In genomic region chr14:80275208-80275850, GRCh38 we compare ENCODE assay signal across 17 cellular contexts.
DNase-seq lines count a peak whose midpoint lies in the region; ATAC-seq and TF ChIP-seq lines count a peak whose summit lies in the region.
"Had no signal": no experiment of that assay in that cellular context is flagged by ENCODE, and none has a peak within 500 bp of the region (broad histone marks: within the 10 kb centered on the region; RNA-seq: fewer than 3 reads in every experiment).

No MANE protein-coding gene starts in this region.

- H3K4me3 ChIP-seq in cardiac fibroblast (replicated peaks in 1 of 2; ENCODE audit: low read depth in 2 of 2, low read length in 2 of 2) = no peak overlapping the region
- H3K4me3 ChIP-seq: dorsolateral prefrontal cortex, smooth muscle cell had no signal

- TF ChIP-seq CTCF in cardiac fibroblast (IDR thresholded peaks at IDR 0.05; ENCODE audit: low read depth, low read length) = no peak

- no peak for ATAC-seq in HG03039 (IDR thresholded peaks at IDR 0.05; ENCODE audit: unreplicated experiment)
- no peak for ATAC-seq in GM21619 (IDR thresholded peaks at IDR 0.05; ENCODE audit: unreplicated experiment)
- ATAC-seq: natural killer cell treated with Interleukin-12 subunit alpha and Interleukin-12 subunit beta and Interleukin-15 and Interleukin-18, amount 100 ng/mL, for 72 hours had no signal

- DNase-seq in Ammon's horn (ENCODE audit: low spot score) = peak; percentile 3
- peak; percentile 61 for DNase-seq in LHCN-M2 (ENCODE audit: low read depth)
- DNase-seq in cardiac fibroblast (ENCODE audit: low read depth in 2 of 2) = peak; percentile 51 to 63
- DNase-seq in myocyte (ENCODE audit: low read depth) = peak; percentile 19
- no peak for DNase-seq in kidney tubule cell (ENCODE audit: low spot score)
- DNase-seq in HK-2 (ENCODE audit: unreplicated experiment) = no peak
- DNase-seq: anterior cingulate cortex; dorsolateral prefrontal cortex; islet precursor cell; NCI-H1694; NK-92 treated with Interleukin-12 subunit alpha and Interleukin-12 subunit beta, amount 100 ng/mL, for 24 hours; stimulated activated CD4-positive, alpha-beta T cell treated with anti-CD3 and anti-CD28 coated beads, Interleukin-4, amount 100 ng/mL, for 24 hours; SW 1271 had no signal

Comparison
In these comparisons a context has a peak if more than half of its experiments do, and no peak if none do; other contexts are left out.
1. DNase-seq: peak in Ammon's horn (single experiment), LHCN-M2 (single experiment), cardiac fibroblast (2 of 2) and myocyte (single experiment); none in kidney tubule cell (single experiment) and HK-2 (single experiment).